Comparison of ENCODE assay signal across 12 cellular contexts in genomic region chr2:154696771-154697170, GRCh38. TPM values are rescaled to one million over a fixed set of nuclear protein-coding genes. Genes with fewer than 3 reads are reported as not detected.
A peak's percentile ranks its signal among the peaks of the same experiment; 100 is the strongest.
DNase-seq lines count a peak whose midpoint lies in the region; ATAC-seq and TF ChIP-seq lines count a peak whose summit lies in the region.
"Had no signal": no experiment of that assay in that cellular context is flagged by ENCODE, and none has a peak within 500 bp of the region (broad histone marks: within the 10 kb centered on the region; RNA-seq: fewer than 3 reads in every experiment).

No MANE protein-coding gene starts in this region.

- H3K9ac ChIP-seq in Loucy (ENCODE audit: low read depth, low read length, poor library complexity, severe bottlenecking) (no peak overlapping the region), SU-DHL-6 (ENCODE audit: low read length) (no peak overlapping the region), iPS-20b (ENCODE audit: low read depth, low read length) (peak overlapping the region; percentile 53; the same call in 1 of the 2 replicates)

- peaks cover 24% of the 10 kb centered on the region for H3K27me3 Mint-ChIP-seq in stimulated activated memory B cell treated with anti-CD40 and anti-IgM and Interleukin-4, amounts not matched to agents 10 μg/mL and 1 μg/mL and 100 μg/mL, for 72 hours

- H3K4me2 ChIP-seq in Loucy (ENCODE audit: low read depth, low read length, poor library complexity, severe bottlenecking) (no peak overlapping the region), SU-DHL-6 (ENCODE audit: low read depth, low read length, poor library complexity, severe bottlenecking) (no peak overlapping the region)

- no peaks in the 10 kb centered on the region for H3K27me3 ChIP-seq in Loucy (ENCODE audit: insufficient read depth, low read length, poor library complexity, severe bottlenecking)
- H3K27me3 ChIP-seq in SU-DHL-6 (ENCODE audit: low read length) = no peaks in the 10 kb centered on the region
- peaks cover 43% of the 10 kb centered on the region for H3K27me3 ChIP-seq in iPS-20b (ENCODE audit: insufficient read depth, low read length)
- H3K27me3 ChIP-seq: SJSA1 had no signal

- DNase-seq in renal cortical epithelial cell (ENCODE audit: low read depth) (peak; percentile 55), NOMO-1 treated with dmso at 0.1 percent for 144 hours (lab: John Stamatoyannopoulos, UW; ENCODE audit: unreplicated experiment) (no peak), DMS114 treated with DMSO at 0.1 percent for 48 hours (lab: John Stamatoyannopoulos, UW; ENCODE audit: unreplicated experiment) (no peak), NCI-H524 treated with DMSO at 0.1 percent for 48 hours (lab: John Stamatoyannopoulos, UW) (no peak)
- DNase-seq: activated CD8-positive, alpha-beta memory T cell treated with anti-CD3 and anti-CD28 coated beads, Interleukin-2, amount 10 ng/mL, durations not matched to agents 7 days and 5 days; NCI-H187 had no signal

- no peaks in the 10 kb centered on the region for H4K20me1 ChIP-seq in Loucy (ENCODE audit: insufficient read depth, low read length, poor library complexity, severe bottlenecking)
- no peaks in the 10 kb centered on the region for H4K20me1 ChIP-seq in SU-DHL-6 (ENCODE audit: low read depth, low read length)

- no peaks in the 10 kb centered on the region for H3K9me3 ChIP-seq in Loucy (ENCODE audit: insufficient read depth, low read depth, low read length)
- H3K9me3 ChIP-seq in SU-DHL-6 (ENCODE audit: insufficient read depth, low read length) = no peaks in the 10 kb centered on the region
- no peaks in the 10 kb centered on the region for H3K9me3 ChIP-seq in iPS-20b (ENCODE audit: insufficient read depth, low read depth, low read length)

- no peaks in the 10 kb centered on the region for H3F3A ChIP-seq in Loucy (ENCODE audit: low read depth)
- no peaks in the 10 kb centered on the region for H3F3A ChIP-seq in SU-DHL-6 (ENCODE audit: insufficient read depth)

- H3K9me2 ChIP-seq in Loucy (replicated peaks; ENCODE audit: low read depth, low read length) = no peaks in the 10 kb centered on the region
- H3K9me2 ChIP-seq in SU-DHL-6 (replicated peaks; ENCODE audit: insufficient read depth, low read length) = no peaks in the 10 kb centered on the region

- no peaks in the 10 kb centered on the region for H3K79me2 ChIP-seq in Loucy (ENCODE audit: insufficient read depth, low read length)
- H3K79me2 ChIP-seq in SU-DHL-6 (ENCODE audit: insufficient read depth, low read length) = no peaks in the 10 kb centered on the region

- H3K27ac ChIP-seq in SU-DHL-6 (ENCODE audit: low read depth, low read length) (no peak overlapping the region), iPS-20b (ENCODE audit: low read length) (no peak overlapping the region)
- H3K27ac ChIP-seq: SJSA1 had no signal

- no peak for ATAC-seq in stimulated activated memory B cell treated with anti-CD40 and anti-IgM and Interleukin-4, amounts not matched to agents 10 μg/mL and 1 μg/mL and 100 μg/mL, for 72 hours
- ATAC-seq: activated CD8-positive, alpha-beta memory T cell treated with anti-CD3 and anti-CD28 coated beads, Interleukin-2, amount 10 ng/mL, durations not matched to agents 7 days and 5 days had no signal

- TF ChIP-seq CTCF in Loucy (conservative IDR thresholded peaks at IDR 0.05; ENCODE audit: low read length) (no peak), SU-DHL-6 (IDR thresholded peaks at IDR 0.05; ENCODE audit: insufficient read depth, low read length, poor library complexity, severe bottlenecking) (no peak)

- no peak overlapping the region for H3K4me3 Mint-ChIP-seq in stimulated activated memory B cell treated with anti-CD40 and anti-IgM and Interleukin-4, amounts not matched to agents 10 μg/mL and 1 μg/mL and 100 μg/mL, for 72 hours
- H3K4me3 Mint-ChIP-seq: activated CD8-positive, alpha-beta memory T cell treated with anti-CD3 and anti-CD28 coated beads, Interleukin-2, amount 10 ng/mL, durations not matched to agents 7 days and 5 days; activated naive CD4-positive, alpha-beta T cell treated with anti-CD3 and anti-CD28 coated beads, Interleukin-2, amount 50 U/mL, for 24 hours had no signal

- peaks cover 6% of the 10 kb centered on the region for H3K4me1 Mint-ChIP-seq in stimulated activated memory B cell treated with anti-CD40 and anti-IgM and Interleukin-4, amounts not matched to agents 10 μg/mL and 1 μg/mL and 100 μg/mL, for 72 hours

- H3K36me3 ChIP-seq in Loucy (ENCODE audit: insufficient read depth, low read length) (no peaks in the 10 kb centered on the region), SU-DHL-6 (ENCODE audit: low read length) (no peaks in the 10 kb centered on the region), iPS-20b (ENCODE audit: insufficient read depth, low read depth, low read length) (no peaks in the 10 kb centered on the region)
- H3K36me3 ChIP-seq: SJSA1 had no signal

- H2AFZ ChIP-seq in Loucy (ENCODE audit: low read length) = peak overlapping the region; percentile 45; the same call in 1 of the 2 replicates
- H2AFZ ChIP-seq in SU-DHL-6 (ENCODE audit: low read depth, low read length, severe bottlenecking) = peak overlapping the region; percentile 22

- H3K4me3 ChIP-seq in Loucy (ENCODE audit: low read length, poor library complexity, severe bottlenecking) (no peak overlapping the region), SU-DHL-6 (ENCODE audit: insufficient read depth, low read length, poor library complexity, severe bottlenecking) (no peak overlapping the region), iPS-20b (ENCODE audit: low read length) (peak overlapping the region; percentile 82)
- H3K4me3 ChIP-seq: SJSA1 had no signal

- H3K9me3 Mint-ChIP-seq in stimulated activated memory B cell treated with anti-CD40 and anti-IgM and Interleukin-4, amounts not matched to agents 10 μg/mL and 1 μg/mL and 100 μg/mL, for 72 hours = peaks cover 6% of the 10 kb centered on the region
- H3K9me3 Mint-ChIP-seq: activated naive CD4-positive, alpha-beta T cell treated with anti-CD3 and anti-CD28 coated beads, Interleukin-2, amount 50 U/mL, for 24 hours had no signal

- no peak overlapping the region for H3K27ac Mint-ChIP-seq in stimulated activated memory B cell treated with anti-CD40 and anti-IgM and Interleukin-4, amounts not matched to agents 10 μg/mL and 1 μg/mL and 100 μg/mL, for 72 hours
- H3K27ac Mint-ChIP-seq: activated CD8-positive, alpha-beta memory T cell treated with anti-CD3 and anti-CD28 coated beads, Interleukin-2, amount 10 ng/mL, durations not matched to agents 7 days and 5 days; activated naive CD4-positive, alpha-beta T cell treated with anti-CD3 and anti-CD28 coated beads, Interleukin-2, amount 50 U/mL, for 24 hours had no signal

- H3K4me1 ChIP-seq in Loucy (ENCODE audit: insufficient read depth, low read length, poor library complexity, severe bottlenecking) (no peaks in the 10 kb centered on the region), iPS-20b (ENCODE audit: insufficient read depth, low read length) (no peaks in the 10 kb centered on the region)
- H3K4me1 ChIP-seq: SJSA1 had no signal

- H3K36me3 Mint-ChIP-seq in stimulated activated memory B cell treated with anti-CD40 and anti-IgM and Interleukin-4, amounts not matched to agents 10 μg/mL and 1 μg/mL and 100 μg/mL, for 72 hours = no peaks in the 10 kb centered on the region

RNA-seq across cellular contexts. Expression of gene KCNJ3, which starts 1.7 kb away (rescaled TPM):
- total RNA-seq in renal cortical epithelial cell = 0.10 and 0.17 TPM in 2 replicates
- total RNA-seq: activated CD8-positive, alpha-beta memory T cell treated with anti-CD3 and anti-CD28 coated beads, Interleukin-2, amount 10 ng/mL, durations not matched to agents 7 days and 5 days; SJSA1 had no signal
